In the genomic region with DNA sequence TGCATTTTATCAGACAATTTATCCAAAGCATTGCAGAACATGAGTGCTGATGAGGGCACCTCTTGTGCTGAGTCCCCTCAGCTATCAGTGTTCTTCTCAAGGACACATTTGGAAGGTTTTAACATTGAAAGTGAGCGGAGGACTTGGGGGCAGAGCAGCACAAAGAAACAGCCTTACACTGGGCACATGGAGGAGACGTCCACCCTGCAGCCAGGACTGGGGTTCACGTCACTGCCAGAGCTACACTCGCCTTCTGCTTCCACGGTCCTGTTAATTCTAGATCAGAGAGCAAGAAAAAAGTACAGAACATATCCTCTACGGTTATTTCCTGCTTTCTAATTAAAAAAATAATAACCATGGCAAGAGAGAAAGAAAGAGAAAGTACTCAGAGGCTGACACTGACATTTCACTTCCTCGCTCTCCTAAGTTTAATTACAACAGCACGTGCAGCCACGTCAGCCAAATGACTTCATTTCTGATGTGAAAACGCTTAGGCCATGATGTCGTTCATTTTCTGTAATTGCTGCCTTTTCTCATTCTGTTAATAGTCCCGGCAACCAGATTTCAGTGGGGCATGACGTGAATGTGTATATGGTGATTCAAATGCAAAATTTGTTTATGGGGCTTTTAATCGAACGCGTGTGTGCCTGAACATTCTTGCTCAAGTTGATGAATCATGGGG, we compare ENCODE assay signal across 8 cellular contexts. TPM values are rescaled to one million over a fixed set of nuclear protein-coding genes. Genes with fewer than 3 reads are reported as not detected.
DNase-seq lines count a peak whose midpoint lies in the region; ATAC-seq and TF ChIP-seq lines count a peak whose summit lies in the region.

No MANE protein-coding gene starts in this region.

- H3K36me3 ChIP-seq in thoracic aorta = no peaks in the 10 kb centered on the region

- no peaks in the 10 kb centered on the region for H3K9me3 ChIP-seq in thoracic aorta

- intact Hi-C loops in left cardiac atrium (cut with DNase I) = no loop called here

- H3K27ac ChIP-seq in thoracic aorta = no peak overlapping the region

- TF ChIP-seq CTCF in thoracic aorta (IDR thresholded peaks at IDR 0.05) = no peak

- no peaks in the 10 kb centered on the region for H3K27me3 ChIP-seq in thoracic aorta (replicated peaks; ENCODE audit: insufficient read depth)

- H3K4me1 ChIP-seq in thoracic aorta (ENCODE audit: control insufficient read depth in 1 of 2, low read depth in 2 of 2) = no peaks in the 10 kb centered on the region

- ATAC-seq in HG03159 (IDR thresholded peaks at IDR 0.05; ENCODE audit: unreplicated experiment) (peak; percentile 79), left cardiac atrium (peak; percentile 19 to 24), thoracic aorta (ENCODE audit: insufficient number of reproducible peaks, low FRiP score, low read depth) (no peak), GM18870 (IDR thresholded peaks at IDR 0.05; ENCODE audit: unreplicated experiment) (no peak)

- H3K4me3 ChIP-seq in thoracic aorta = peak overlapping the region; percentile 34

- peak; percentile 49 for DNase-seq in GM03348 (ENCODE audit: low spot score)
- DNase-seq in activated T-cell treated with anti-CD3 and anti-CD28 coated beads, Interleukin-2, amount 50 U/mL, for 48 hours = peak; percentile 31 to 46
- no peak for DNase-seq in left cardiac atrium
- peak; percentile 16 for DNase-seq in thoracic aorta (ENCODE audit: low spot score)
- no peak for DNase-seq in superior temporal gyrus (ENCODE audit: extremely low spot score)
- DNase-seq in DMS153 (lab: John Stamatoyannopoulos, UW) = no peak

RNA-seq across cellular contexts. Expression of a gene that starts 5.1 kb away (rescaled TPM):
- total RNA-seq in left cardiac atrium (not detected), thoracic aorta (not detected)

RNA-seq across cellular contexts. Expression of a gene that starts 40.6 kb away (rescaled TPM):
- total RNA-seq in left cardiac atrium = 100 to 1,000 TPM; 138 to 145 TPM
- 100 to 1,000 TPM; 159 to 161 TPM for total RNA-seq in thoracic aorta

Comparison
In these comparisons a context has a peak if more than half of its experiments do, and no peak if none do; other contexts are left out.
1. DNase-seq: peak in GM03348 (single experiment), activated T-cell treated with anti-CD3 and anti-CD28 coated beads, Interleukin-2, amount 50 U/mL, for 48 hours (2 of 2) and thoracic aorta (single experiment); none in left cardiac atrium (single experiment), superior temporal gyrus (single experiment) and DMS153 (single experiment).
2. ATAC-seq: peak in HG03159 (single experiment) and left cardiac atrium (2 of 2); none in thoracic aorta (single experiment) and GM18870 (single experiment).